Comparison of ENCODE assay signal across 1 cellular context in genomic region chr3:84510007-84510406, GRCh38.
TF ChIP-seq lines count a peak whose summit lies in the region.

No MANE protein-coding gene starts in this region.

TF ChIP-seq in GM23338, 12 proteins besides CTCF, POLR2A, EP300 and RAD21 (continued from another document):
- no peak for TF ChIP-seq REST (IDR thresholded peaks at IDR 0.05; ENCODE audit: unreplicated experiment)
- no peak for TF ChIP-seq EZH2phosphoT487 (IDR thresholded peaks at IDR 0.05; ENCODE audit: unreplicated experiment)
- TF ChIP-seq ZNF331 (CRISPR knock-in tag; IDR thresholded peaks at IDR 0.05; ENCODE audit: low read depth): no peak
- TF ChIP-seq POLR2AphosphoS5 (IDR thresholded peaks at IDR 0.05; ENCODE audit: low read depth): no peak
